Comparison of ENCODE assay signal across 8 cellular contexts in genomic region chr11:66222358-66223149, GRCh38. TPM values are rescaled to one million over a fixed set of nuclear protein-coding genes. Genes with fewer than 3 reads are reported as not detected.
DNase-seq lines count a peak whose midpoint lies in the region; ATAC-seq and TF ChIP-seq lines count a peak whose summit lies in the region.

No MANE protein-coding gene starts in this region.

- intact Hi-C loops in body of pancreas (cut with DNase I): loop anchor here (5.0 kb wide), 1 partner anchor 40 kb away; no protein-coding TSS in a partner anchor

- DNase-seq in AG08396 (ENCODE audit: low spot score): peak; percentile 90
- peak; percentile 94 for DNase-seq in NCI-H2171 (lab: John Stamatoyannopoulos, UW)
- peak; percentile 82 for DNase-seq in UCSD-AML1 (lab: John Stamatoyannopoulos, UW; ENCODE audit: unreplicated experiment)
- peak; percentile 92 to 94 (median 93) for DNase-seq in body of pancreas
- peak; percentile 91 for DNase-seq in iPS DF 4.7 (ENCODE audit: extremely low read depth, low spot score)
- peak; percentile 87 to 89 for DNase-seq in stimulated activated CD4-positive, alpha-beta T cell treated with anti-CD3 and anti-CD28 coated beads, Interleukin-12 subunit alpha, Interleukin-12 subunit beta, amount 100 ng/mL, for 24 hours (ENCODE audit: low read depth in 2 of 2)

- ATAC-seq in GM18907 (IDR thresholded peaks at IDR 0.05; ENCODE audit: unreplicated experiment) (peak; percentile 76), HG03139 (IDR thresholded peaks at IDR 0.05; ENCODE audit: unreplicated experiment) (peak; percentile 72), body of pancreas (peak; percentile 96)

- TF ChIP-seq POLR2A in body of pancreas (IDR thresholded peaks at IDR 0.05): no peak

- no peaks in the 10 kb centered on the region for H3K27me3 ChIP-seq in body of pancreas

- WGBS in body of pancreas, 2 donors: 22 to 23% methylated on average over 21 of the region's 21 CpGs

- H3K27ac ChIP-seq in body of pancreas: peak overlapping the region in 3 of 4 donors; percentile 17 to 69 (median 18)

- H3K4me3 ChIP-seq in body of pancreas: no peak overlapping the region

- peak; percentile 96 to 100 (median 100) for TF ChIP-seq CTCF in body of pancreas (IDR thresholded peaks at IDR 0.05)

- H3K9me3 ChIP-seq in body of pancreas: no peaks in the 10 kb centered on the region

- H3K4me1 ChIP-seq in body of pancreas: peaks cover 10% of the 10 kb centered on the region

- H3K36me3 ChIP-seq in body of pancreas (replicated peaks in 1 of 2; ENCODE audit: insufficient read depth in 1 of 2, low read depth in 2 of 2): peaks cover 0 to 6% of the 10 kb centered on the region in 2 donors

RNA-seq across cellular contexts. Expression of gene KLC2, which starts 34.9 kb away (rescaled TPM):
- total RNA-seq in body of pancreas: 10 to 100 TPM; 13.5 to 16.5 TPM

RNA-seq across cellular contexts. Expression of gene RAB1B, which starts 45.9 kb away (rescaled TPM):
- total RNA-seq in body of pancreas: 10 to 100 TPM; 67.7 to 74.5 TPM

RNA-seq across cellular contexts. Expression of gene CNIH2, which starts 55.4 kb away (rescaled TPM):
- 1 to 10 TPM; 3.6 to 4.6 TPM for total RNA-seq in body of pancreas
